Comparison of ENCODE assay signal across 1 cellular context in genomic region chr11:133157180-133157579, GRCh38.
TF ChIP-seq lines count a peak whose summit lies in the region.

No MANE protein-coding gene starts in this region.

TF ChIP-seq in GM23338, 12 proteins besides CTCF, POLR2A, EP300 and RAD21 (continued from another document):
- TF ChIP-seq ZNF462 (CRISPR knock-in tag; IDR thresholded peaks at IDR 0.05) (no peak), ETS1 (IDR thresholded peaks at IDR 0.05) (no peak), POLR2AphosphoS5 (IDR thresholded peaks at IDR 0.05; ENCODE audit: low read depth) (no peak), STAT1 (IDR thresholded peaks at IDR 0.05; ENCODE audit: unreplicated experiment) (no peak), CREB1 (CRISPR knock-in tag; IDR thresholded peaks at IDR 0.05; ENCODE audit: low read depth) (no peak)
